Comparison of ENCODE assay signal across 24 cellular contexts in the genomic region with DNA sequence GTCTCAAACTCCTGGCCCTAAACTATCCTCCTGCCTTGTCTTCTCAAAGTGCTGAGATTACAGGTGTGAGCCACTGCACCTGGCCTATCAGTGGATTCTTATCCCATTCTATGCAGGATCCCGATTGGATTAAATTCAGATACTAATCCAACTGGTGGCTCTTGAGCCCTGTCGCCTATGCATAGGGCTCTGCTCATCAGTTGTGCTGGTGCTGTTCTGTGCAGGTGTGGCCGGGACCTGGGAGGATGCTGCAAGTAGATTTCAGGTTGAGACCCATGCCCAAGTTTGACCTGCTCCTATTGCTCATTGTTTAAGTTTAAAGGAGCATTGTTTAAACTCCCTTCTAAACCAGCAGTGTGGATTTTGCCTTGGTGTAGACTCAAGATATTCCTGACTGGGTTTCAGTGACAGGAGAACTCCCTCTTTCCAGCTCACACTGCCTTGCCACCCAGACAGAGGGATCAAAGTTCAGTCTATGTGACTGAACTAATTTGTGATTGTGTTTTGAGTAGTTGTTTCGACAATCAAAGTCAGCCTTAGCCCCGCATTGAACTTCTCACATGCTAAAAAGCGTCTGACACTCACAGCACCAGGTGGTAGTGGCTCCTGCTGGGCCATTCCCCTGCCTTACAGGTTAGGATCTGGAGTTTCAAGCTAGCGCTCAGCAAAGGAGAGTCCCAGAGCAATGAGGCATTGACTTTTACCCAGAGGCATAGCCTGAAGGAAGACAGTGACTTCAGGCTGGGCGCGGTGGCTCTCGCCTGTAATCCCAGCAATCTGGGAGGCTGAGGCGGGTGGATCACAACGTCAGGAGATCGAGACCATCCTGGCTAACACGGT. TPM values are rescaled to one million over a fixed set of nuclear protein-coding genes. Genes with fewer than 3 reads are reported as not detected.
DNase-seq lines count a peak whose midpoint lies in the region; ATAC-seq, FAIRE-seq and TF ChIP-seq lines count a peak whose summit lies in the region.
"Had no signal": no experiment of that assay in that cellular context is flagged by ENCODE, and none has a peak within 500 bp of the region (broad histone marks: within the 10 kb centered on the region; RNA-seq: fewer than 3 reads in every experiment).

No MANE protein-coding gene starts in this region.

- 37 to 60% (median 56%) methylated on average over 14 of the region's 14 CpGs for WGBS in small intestine, 3 donors

- no peak overlapping the region for H3K4me2 ChIP-seq in HCT116 (ENCODE audit: low read length)

- FAIRE-seq in small intestine (lab: Jason Lieb, UNC), result no peak

- CTCF ChIA-PET in HCT116 (lab: Charles Lee) (no interaction called here), WTC11 (lab: Charles Lee) (interaction anchor here (1.0 to 1.4 kb wide), 4 partner anchors 36 to 400 kb away, joined by 3 to 6 read pairs (median 4); no protein-coding TSS in a partner anchor)

- H3K9me3 ChIP-seq in HCT116 (ENCODE audit: control insufficient read depth in 1 of 2, insufficient read depth in 1 of 2, low read depth in 1 of 2, low read length in 2 of 2) (no peaks in the 10 kb centered on the region), small intestine (ENCODE audit: control insufficient read depth, low read depth) (no peaks in the 10 kb centered on the region)
- H3K9me3 ChIP-seq: HAP-1 had no signal

- peaks cover 6% of the 10 kb centered on the region; the same call in 1 of the 2 replicates for H3K9me3 Mint-ChIP-seq in WTC11

- H3K4me1 Mint-ChIP-seq in WTC11, result peaks cover 8% of the 10 kb centered on the region

- H3K9me2 ChIP-seq in HCT116 (ENCODE audit: insufficient read depth), result no peaks in the 10 kb centered on the region

- intact Hi-C loops in HCT116 (cut with micrococcal nuclease), result no loop called here

- H3K36me3 Mint-ChIP-seq in WTC11, result peaks cover 2% of the 10 kb centered on the region; the same call in 1 of the 2 replicates
- H3K36me3 Mint-ChIP-seq: CD14-positive monocyte had no signal

- no peak for TF ChIP-seq POLR2A in HCT116 (IDR thresholded peaks at IDR 0.05; ENCODE audit: borderline replicate concordance, extremely low read depth, insufficient read depth, insufficient read length)

- no peak for DNase-seq in HCT116 (ENCODE audit: low read depth, low spot score)
- DNase-seq in WTC11 (ENCODE audit: low spot score), result peak; percentile 19
- DNase-seq in iPS-NIHi7 (ENCODE audit: extremely low spot score), result peak; percentile 63
- peak; percentile 81 for DNase-seq in small intestine
- DNase-seq in stimulated activated CD8-positive, alpha-beta memory T cell treated with anti-CD3 and anti-CD28 coated beads, Interleukin-4, amount 100 ng/mL, for 48 hours, result no peak
- no peak for DNase-seq in NCI-H1930 (lab: John Stamatoyannopoulos, UW)
- DNase-seq: ACHN; AML-193; COR-L47; DMS153; Karpas-422; MG63; NCI-H1092; NCI-H1694; NCI-H226; NCI-H526 treated with DMSO at 0.1 percent for 48 hours; NK-92 treated with Interleukin-12 subunit alpha and Interleukin-12 subunit beta, amount 100 ng/mL, for 24 hours; OCI-M1; RPMI8226; SIG-M5 had no signal

- no peaks in the 10 kb centered on the region for H3K27me3 Mint-ChIP-seq in WTC11 (ENCODE audit: low read depth)

- RAD21 ChIA-PET in HCT116 (lab: Charles Lee; ENCODE audit: low non-redundant PET in 1 of 2, low total read pairs in 2 of 2, uncharacterized antibody in 2 of 2, unreplicated experiment in 2 of 2), result no interaction called here

- H3K4me3 ChIP-seq in HCT116 (replicated peaks in 1 of 2; ENCODE audit: low read depth in 1 of 2, low read length in 2 of 2), result no peak overlapping the region
- H3K4me3 ChIP-seq in small intestine (ENCODE audit: low read depth in 1 of 2, low read length in 2 of 2), result no peak overlapping the region
- H3K4me3 ChIP-seq: HAP-1, MG63 had no signal

- no peak for TF ChIP-seq RAD21 in HCT116 (IDR thresholded peaks at IDR 0.05; ENCODE audit: low read depth)

- no peaks in the 10 kb centered on the region for H3K79me2 ChIP-seq in HCT116 (ENCODE audit: insufficient read depth, low read length)

- H2AFZ ChIP-seq in HCT116 (ENCODE audit: low read depth, low read length, poor library complexity, severe bottlenecking), result peak overlapping the region; percentile 16

- H3K4me1 ChIP-seq in HCT116 (ENCODE audit: control insufficient read depth in 1 of 2, insufficient read depth in 2 of 2, low read length in 2 of 2) (no peaks in the 10 kb centered on the region), small intestine (ENCODE audit: control insufficient read depth in 2 of 2, insufficient read depth in 1 of 2, low read depth in 1 of 2, low read length in 1 of 2) (peaks cover 0 to 6% of the 10 kb centered on the region in 2 donors)
- H3K4me1 ChIP-seq: HAP-1 had no signal

- no peak overlapping the region for H3K4me3 Mint-ChIP-seq in WTC11
- H3K4me3 Mint-ChIP-seq: CD14-positive monocyte had no signal

- H3K27ac Mint-ChIP-seq in WTC11, result peak overlapping the region; percentile 57

- no peaks in the 10 kb centered on the region for H3K27me3 ChIP-seq in HCT116 (ENCODE audit: insufficient read depth, low read length)
- H3K27me3 ChIP-seq in small intestine (ENCODE audit: control insufficient read depth in 2 of 2, insufficient read depth in 2 of 2, low read length in 2 of 2), result no peaks in the 10 kb centered on the region
- H3K27me3 ChIP-seq: MG63 had no signal

- TF ChIP-seq CTCF in HCT116 (IDR thresholded peaks at IDR 0.05 in 2 of 3, conservative IDR thresholded peaks at IDR 0.05 in 1 of 3; ENCODE audit: borderline replicate concordance in 1 of 3, insufficient read depth in 1 of 3, low read depth in 2 of 3, low read length in 2 of 3), result no peak
- no peak for TF ChIP-seq CTCF in WTC11 (IDR thresholded peaks at IDR 0.05)

- no peak overlapping the region for H3K27ac ChIP-seq in HCT116 (ENCODE audit: low read depth, low read length)
- peak overlapping the region in 1 of 2 donors; percentile 84 for H3K27ac ChIP-seq in small intestine (ENCODE audit: low read depth in 1 of 2, low read length in 1 of 2)
- H3K27ac ChIP-seq: HL-60 had no signal

- no peak overlapping the region for H3K9ac ChIP-seq in HCT116 (ENCODE audit: low read length)

- POLR2A ChIA-PET in HCT116 (lab: Charles Lee), result no interaction called here
- POLR2A ChIA-PET in WTC11 (lab: Charles Lee), result interaction anchor here (0.5 kb wide), 1 partner anchor 21 kb away, joined by 5 read pairs; no protein-coding TSS in a partner anchor

- H3K36me3 ChIP-seq in HCT116 (ENCODE audit: control insufficient read depth in 1 of 2, insufficient read depth in 2 of 2, low read length in 2 of 2) (no peaks in the 10 kb centered on the region), small intestine (ENCODE audit: control insufficient read depth in 2 of 2, insufficient read depth in 2 of 2, low read length in 2 of 2) (no peaks in the 10 kb centered on the region)
- H3K36me3 ChIP-seq: HAP-1, MG63 had no signal

- ATAC-seq in HCT116, result no peak
- peak; percentile 84 for ATAC-seq in WTC11
- ATAC-seq in HG03565 (IDR thresholded peaks at IDR 0.05; ENCODE audit: unreplicated experiment), result no peak

- H4K20me1 ChIP-seq in HCT116 (ENCODE audit: insufficient read depth), result no peaks in the 10 kb centered on the region

- BruUV-seq in HCT116 (replicated peaks; lab: Mats Ljungman, UMichigan), result no TSS peak

TF ChIP-seq in HCT116, 20 proteins besides CTCF, POLR2A, EP300 and RAD21 (continues in another document):
- no peak for TF ChIP-seq TCF7L2 (IDR thresholded peaks at IDR 0.05; ENCODE audit: borderline replicate concordance, extremely low read depth, insufficient read depth, insufficient read length)
- TF ChIP-seq FOSL1 (IDR thresholded peaks at IDR 0.05; ENCODE audit: low read depth), result no peak
- no peak for TF ChIP-seq EZH2 (IDR thresholded peaks at IDR 0.05)
- TF ChIP-seq EGR1 (IDR thresholded peaks at IDR 0.05; ENCODE audit: low read depth), result no peak
- no peak for TF ChIP-seq SIN3A (IDR thresholded peaks at IDR 0.05; ENCODE audit: low read depth)

TF ChIP-seq in WTC11, 78 proteins besides CTCF, POLR2A, EP300 and RAD21:
- no peak for TF ChIP-seq JAZF1 (CRISPR knock-in tag; IDR thresholded peaks at IDR 0.05)
- TF ChIP-seq CBFB (CRISPR knock-in tag; IDR thresholded peaks at IDR 0.05; ENCODE audit: low read depth), result no peak
- TF ChIP-seq ZNF423 (CRISPR knock-in tag; IDR thresholded peaks at IDR 0.05), result peak; percentile 91
- TF ChIP-seq NFYB (CRISPR knock-in tag; conservative IDR thresholded peaks at IDR 0.05; ENCODE audit: low read depth), result no peak
- no peak for TF ChIP-seq NR3C1 (CRISPR knock-in tag; conservative IDR thresholded peaks at IDR 0.05; ENCODE audit: low read depth)
- no peak for TF ChIP-seq NFATC4 (CRISPR knock-in tag; IDR thresholded peaks at IDR 0.05)
- TF ChIP-seq, protein P1, sequence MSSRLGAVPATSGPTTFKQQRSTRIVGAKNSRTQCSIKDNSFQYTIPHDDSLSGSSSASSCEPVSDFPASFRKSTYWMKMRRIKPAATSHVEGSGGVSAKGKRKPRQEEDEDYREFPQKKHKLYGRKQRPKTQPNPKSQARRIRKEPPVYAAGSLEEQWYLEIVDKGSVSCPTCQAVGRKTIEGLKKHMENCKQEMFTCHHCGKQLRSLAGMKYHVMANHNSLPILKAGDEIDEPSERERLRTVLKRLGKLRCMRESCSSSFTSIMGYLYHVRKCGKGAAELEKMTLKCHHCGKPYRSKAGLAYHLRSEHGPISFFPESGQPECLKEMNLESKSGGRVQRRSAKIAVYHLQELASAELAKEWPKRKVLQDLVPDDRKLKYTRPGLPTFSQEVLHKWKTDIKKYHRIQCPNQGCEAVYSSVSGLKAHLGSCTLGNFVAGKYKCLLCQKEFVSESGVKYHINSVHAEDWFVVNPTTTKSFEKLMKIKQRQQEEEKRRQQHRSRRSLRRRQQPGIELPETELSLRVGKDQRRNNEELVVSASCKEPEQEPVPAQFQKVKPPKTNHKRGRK (CRISPR knock-in tag; IDR thresholded peaks at IDR 0.05; ENCODE audit: borderline replicate concordance), result no peak
- no peak for TF ChIP-seq ZNF317 (CRISPR knock-in tag; IDR thresholded peaks at IDR 0.05; ENCODE audit: borderline replicate concordance, low read depth)
TF ChIP-seq in WTC11: peak in this region for 1.

RNA-seq across cellular contexts. Expression of a gene that starts 45.0 kb away (rescaled TPM):
- total RNA-seq in HCT116 (2021; ENCODE audit: unreplicated experiment) (44.3 TPM), WTC11 (2021) (36.0 to 40.0 TPM (median 38.5 TPM) in 3 replicates)
- polyA plus RNA-seq in HCT116 (2012), result 14.9 and 19.6 TPM in 2 replicates
- 10 to 100 TPM; 16.2 to 19.9 (median 18.5) TPM for polyA plus RNA-seq in small intestine

Comparison
In these comparisons a context has a peak if more than half of its experiments do, and no peak if none do; other contexts are left out.
1. DNase-seq: peak in WTC11 (single experiment), iPS-NIHi7 (single experiment) and small intestine (single experiment); none in HCT116 (single experiment), stimulated activated CD8-positive, alpha-beta memory T cell treated with anti-CD3 and anti-CD28 coated beads, Interleukin-4, amount 100 ng/mL, for 48 hours (single experiment) and NCI-H1930 (0 of 2).